In the genomic region with DNA sequence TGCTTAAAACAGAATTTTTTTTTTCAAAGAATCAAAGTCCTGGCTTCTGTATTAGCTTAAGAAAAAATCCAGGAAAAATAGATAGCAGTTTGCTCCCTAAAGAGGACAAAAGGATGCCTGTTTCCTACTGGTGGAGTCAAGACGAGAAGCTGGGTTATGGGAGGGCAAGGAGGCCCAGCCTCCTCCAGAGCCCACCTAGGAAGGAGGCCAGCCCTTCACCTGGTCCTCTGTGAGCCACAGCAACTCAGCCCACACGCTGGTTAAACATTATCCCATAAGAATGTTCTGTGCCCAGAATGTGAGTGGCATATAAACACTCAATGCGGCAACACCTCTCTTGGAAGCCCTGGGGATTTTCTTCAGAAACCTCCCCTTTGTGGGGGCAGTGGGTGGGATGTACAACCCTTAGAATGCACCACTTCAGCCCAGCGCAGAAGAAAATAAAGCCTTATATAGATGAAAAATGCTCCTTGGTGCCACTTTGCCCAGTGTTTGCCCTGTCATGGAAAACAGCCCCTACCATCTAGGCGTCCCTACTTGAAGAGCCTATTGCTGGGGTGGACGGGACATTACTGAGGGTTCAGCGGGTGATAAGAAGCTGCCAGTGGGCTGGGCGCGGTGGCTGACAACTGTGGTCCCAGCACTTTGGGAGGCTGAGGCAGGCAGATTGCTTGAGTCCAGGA, we compare ENCODE assay signal across 20 cellular contexts. TPM values are rescaled to one million over a fixed set of nuclear protein-coding genes. Genes with fewer than 3 reads are reported as not detected.
"Had no signal": no experiment of that assay in that cellular context is flagged by ENCODE, and none has a peak within 500 bp of the region (broad histone marks: within the 10 kb centered on the region; RNA-seq: fewer than 3 reads in every experiment).

No MANE protein-coding gene starts in this region.

- DNase-seq: activated CD4-positive, alpha-beta memory T cell treated with anti-CD3 and anti-CD28 coated beads for 36 hours; activated CD4-positive, alpha-beta T cell treated with anti-CD3 and anti-CD28 coated beads for 4 hours; activated gamma-delta T cell treated with Interleukin-2 at 50 U/mL for 16 hours; activated T-cell treated with anti-CD3 and anti-CD28 coated beads for 4 hours; adrenal gland; dermis blood vessel endothelial cell; effector memory CD4-positive, alpha-beta T cell; naive thymus-derived CD4-positive, alpha-beta T cell; stimulated activated CD4-positive, alpha-beta T cell treated with anti-CD3 and anti-CD28 coated beads, Interleukin-4, amount 100 ng/mL, for 4 hours; testis had no signal

- ATAC-seq: activated naive CD4-positive, alpha-beta T cell treated with anti-CD3 and anti-CD28 coated beads, Interleukin-2, amount 50 U/mL, for 72 hours; naive thymus-derived CD4-positive, alpha-beta T cell; sciatic nerve; stimulated activated memory B cell treated with anti-CD40 and anti-IgM and Interleukin-4, amounts not matched to agents 10 μg/mL and 1 μg/mL and 100 μg/mL, for 72 hours had no signal

- FAIRE-seq: endothelial cell of umbilical vein had no signal

- H3K36me3 ChIP-seq: adrenal gland, neural progenitor cell had no signal

- H3K4me1 ChIP-seq: adrenal gland had no signal

- H3K27me3 ChIP-seq: adrenal gland, neural progenitor cell, testis had no signal

- H3K27ac ChIP-seq: adrenal gland, neural progenitor cell, testis had no signal

- H3K9me3 ChIP-seq: adrenal gland, testis had no signal

- H3K4me3 ChIP-seq: adrenal gland, neural progenitor cell, testis had no signal

RNA-seq across cellular contexts. Expression of a gene that starts 48.0 kb away (rescaled TPM):
- total RNA-seq: activated naive CD4-positive, alpha-beta T cell treated with anti-CD3 and anti-CD28 coated beads, Interleukin-2, amount 50 U/mL, for 72 hours; activated T-helper 1 cell treated with anti-CD3 and anti-CD28 coated beads, Interleukin-12 subunit alpha, Interleukin-12 subunit beta, Interleukin-2, Interleukin-4 antibody, amounts not matched to agents 30 ng/mL and 10 ng/mL and 1 ng/mL, durations not matched to agents 14 hours and 24 hours and 36 hours; chondrocyte; dermis blood vessel endothelial cell; endothelial cell of umbilical vein; mononuclear cell; naive thymus-derived CD4-positive, alpha-beta T cell; osteocyte; pulmonary artery endothelial cell; sciatic nerve had no signal
- polyA plus RNA-seq: endothelial cell of umbilical vein had no signal
